1 cellular context compared by ENCODE assay signal in genomic region chr13:100534911-100535310, GRCh38.
TF ChIP-seq lines count a peak whose summit lies in the region.

No MANE protein-coding gene starts in this region.

TF ChIP-seq in H1, 55 proteins besides CTCF, POLR2A, EP300 and RAD21 (continued from another document):
- TF ChIP-seq TBP (IDR thresholded peaks at IDR 0.05; ENCODE audit: low read depth, low read length) (no peak), RXRA (IDR thresholded peaks at IDR 0.05; ENCODE audit: insufficient read depth, low read depth, low read length) (no peak), ASH2L (IDR thresholded peaks at IDR 0.05; ENCODE audit: low read length) (no peak)
- TF ChIP-seq, protein P1, sequence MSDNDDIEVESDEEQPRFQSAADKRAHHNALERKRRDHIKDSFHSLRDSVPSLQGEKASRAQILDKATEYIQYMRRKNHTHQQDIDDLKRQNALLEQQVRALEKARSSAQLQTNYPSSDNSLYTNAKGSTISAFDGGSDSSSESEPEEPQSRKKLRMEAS (IDR thresholded peaks at IDR 0.05), result no peak
